ENCODE assay signal across 8 cellular contexts in the genomic region with DNA sequence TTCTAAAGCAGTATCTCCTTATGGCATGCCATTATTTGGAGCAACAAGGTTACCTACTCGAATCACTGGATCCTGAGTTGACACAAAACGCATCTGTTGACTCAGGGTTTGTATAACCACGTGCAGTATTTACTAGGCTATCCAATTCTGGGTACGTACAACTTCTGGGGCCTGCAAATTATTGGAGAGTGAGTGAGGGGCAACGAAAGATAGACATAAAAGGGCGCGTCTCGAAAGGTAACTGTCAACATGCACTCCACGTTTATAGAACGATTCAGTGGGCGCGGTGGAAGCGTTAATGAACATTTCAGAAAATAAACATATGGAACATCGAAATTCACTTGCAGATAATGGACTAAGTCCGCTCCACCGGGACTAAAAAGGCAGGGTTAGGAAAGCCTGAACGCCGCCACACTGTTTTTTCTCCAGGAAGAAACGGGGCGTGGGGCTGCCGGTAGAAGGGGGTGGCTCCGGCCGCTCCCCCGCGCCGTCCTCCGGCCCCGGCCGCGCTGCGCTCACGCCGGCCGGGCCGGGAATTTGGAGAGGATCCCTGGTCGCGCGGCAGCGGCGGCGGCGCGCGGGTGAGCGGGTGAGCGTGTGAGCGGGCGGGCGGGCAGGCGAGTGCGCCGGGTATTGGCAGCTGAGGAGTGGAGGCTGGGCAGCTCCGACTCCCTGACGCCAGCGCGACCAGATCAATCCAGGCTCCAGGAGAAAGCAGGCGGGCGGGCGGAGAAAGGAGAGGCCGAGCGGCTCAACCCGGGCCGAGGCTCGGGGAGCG. TPM values are rescaled to one million over a fixed set of nuclear protein-coding genes. Genes with fewer than 3 reads are reported as not detected.
DNase-seq lines count a peak whose midpoint lies in the region; ATAC-seq and TF ChIP-seq lines count a peak whose summit lies in the region.

Gene SMAD1 (plus strand): TSS at position 690 of the 778 bp plus-strand sequence. CDS start 32,761 bp downstream, outside the sequence.

- H3K4me1 ChIP-seq in fibroblast of lung (ENCODE audit: control insufficient read depth, extremely low read depth, insufficient read depth, low read length) = no peaks in the 10 kb centered on the region
- H3K4me1 ChIP-seq in muscle layer of colon (ENCODE audit: insufficient read depth, low read length) = peaks cover 16% of the 10 kb centered on the region
- H3K4me1 ChIP-seq in stomach = peaks cover 20 to 41% (median 30%) of the 10 kb centered on the region in 4 donors

- peak within 1 kb of the TSS; percentile 75 for H3K27ac Mint-ChIP-seq in activated T-cell treated with anti-CD3 and anti-CD28 coated beads, Interleukin-2, amount 50 U/mL, for 24 hours

- H3K36me3 ChIP-seq in fibroblast of lung (ENCODE audit: control insufficient read depth, insufficient read depth, low read length) = no peaks in the 10 kb centered on the region
- H3K36me3 ChIP-seq in muscle layer of colon (ENCODE audit: insufficient read depth, low read length) = no peaks in the 10 kb centered on the region
- H3K36me3 ChIP-seq in stomach = no peaks in the 10 kb centered on the region

- H3K4me3 ChIP-seq in fibroblast of lung (replicated peaks in 1 of 4; ENCODE audit: control extremely low read depth in 1 of 4, insufficient read depth in 1 of 4, low read depth in 3 of 4, low read length in 4 of 4) = peak within 1 kb of the TSS; percentile 72 to 86 (median 78)
- peak within 1 kb of the TSS; percentile 87 to 95 for H3K4me3 ChIP-seq in muscle layer of colon (ENCODE audit: low read depth in 1 of 2, low read length in 2 of 2)
- peak within 1 kb of the TSS; percentile 79 to 97 (median 90) for H3K4me3 ChIP-seq in stomach

- peak within 1 kb of the TSS; percentile 94 for H3K4me2 ChIP-seq in fibroblast of lung (ENCODE audit: extremely low read depth, insufficient read depth, low read length)

- TF ChIP-seq CTCF in fibroblast of lung (conservative IDR thresholded peaks at IDR 0.05 in 1 of 2, IDR thresholded peaks at IDR 0.05 in 1 of 2; ENCODE audit: low read depth in 1 of 2, low read length in 2 of 2) = no peak
- no peak for TF ChIP-seq CTCF in stomach (IDR thresholded peaks at IDR 0.05)

- TF ChIP-seq EP300 in stomach (IDR thresholded peaks at IDR 0.05) = no peak

- H3K9ac ChIP-seq in fibroblast of lung (ENCODE audit: insufficient read depth, low read length) = peak within 1 kb of the TSS; percentile 88
- peak within 1 kb of the TSS; percentile 83 for H3K9ac ChIP-seq in muscle layer of colon (ENCODE audit: low read length)

- no peaks in the 10 kb centered on the region for H4K20me1 ChIP-seq in fibroblast of lung (ENCODE audit: control insufficient read depth, extremely low read depth, insufficient read depth, low read length)

- no peaks in the 10 kb centered on the region for H3K36me3 Mint-ChIP-seq in activated T-cell treated with anti-CD3 and anti-CD28 coated beads, Interleukin-2, amount 50 U/mL, for 24 hours (ENCODE audit: low read depth)

- no peak for TF ChIP-seq POLR2A in stomach (IDR thresholded peaks at IDR 0.05)

- H3K27me3 ChIP-seq in fibroblast of lung (ENCODE audit: control insufficient read depth, insufficient read depth, low read length) = no peaks in the 10 kb centered on the region
- H3K27me3 ChIP-seq in muscle layer of colon (ENCODE audit: control insufficient read depth in 1 of 2, insufficient read depth in 2 of 2, low read length in 2 of 2) = no peaks in the 10 kb centered on the region
- H3K27me3 ChIP-seq in stomach = no peaks in the 10 kb centered on the region

- peaks cover 9% of the 10 kb centered on the region for H3K4me1 Mint-ChIP-seq in activated T-cell treated with anti-CD3 and anti-CD28 coated beads, Interleukin-2, amount 50 U/mL, for 24 hours (ENCODE audit: low read depth)

- no peaks in the 10 kb centered on the region for H3K9me3 ChIP-seq in fibroblast of lung (ENCODE audit: control insufficient read depth, insufficient read depth, low read depth, low read length)
- H3K9me3 ChIP-seq in muscle layer of colon (ENCODE audit: low read length) = no peaks in the 10 kb centered on the region
- no peaks in the 10 kb centered on the region for H3K9me3 ChIP-seq in stomach

- peak within 1 kb of the TSS; percentile 87 for H3K27ac ChIP-seq in fibroblast of lung (ENCODE audit: insufficient read depth, low read length)
- H3K27ac ChIP-seq in muscle layer of colon (ENCODE audit: low read depth, low read length) = peak within 1 kb of the TSS; percentile 90
- peak within 1 kb of the TSS; percentile 97 to 99 (median 99) for H3K27ac ChIP-seq in stomach

- peak within 1 kb of the TSS; percentile 27 for H3K4me3 Mint-ChIP-seq in activated T-cell treated with anti-CD3 and anti-CD28 coated beads, Interleukin-2, amount 50 U/mL, for 24 hours

- no peaks in the 10 kb centered on the region for H3K9me3 Mint-ChIP-seq in activated T-cell treated with anti-CD3 and anti-CD28 coated beads, Interleukin-2, amount 50 U/mL, for 24 hours

- H3K27me3 Mint-ChIP-seq in activated T-cell treated with anti-CD3 and anti-CD28 coated beads, Interleukin-2, amount 50 U/mL, for 24 hours = peaks cover 47% of the 10 kb centered on the region

- peak within 1 kb of the TSS; percentile 88 for H2AFZ ChIP-seq in fibroblast of lung (ENCODE audit: low read length)

- WGBS in stomach, 5 donors = 1 to 2% (median 1%) methylated on average over 38 to 65 of the region's 65 CpGs

- ATAC-seq in GM19023 (IDR thresholded peaks at IDR 0.05; ENCODE audit: unreplicated experiment) (peak; percentile 48), HG03139 (IDR thresholded peaks at IDR 0.05; ENCODE audit: unreplicated experiment) (peak; percentile 50)

- intact Hi-C loops in stomach (cut with DNase I; ENCODE audit: low total_unique reads) = no loop called here

- peak; percentile 87 for DNase-seq in Ammon's horn (ENCODE audit: low spot score)
- DNase-seq in NCI-H526 (lab: John Stamatoyannopoulos, UW) = peak; percentile 71 to 91
- DNase-seq in activated T-cell treated with anti-CD3 and anti-CD28 coated beads, Interleukin-2, amount 50 U/mL, for 24 hours = peak; percentile 66
- DNase-seq in fibroblast of lung (ENCODE audit: low read depth in 2 of 2) = peak; percentile 85 to 86
- DNase-seq in stomach = peak; percentile 88

- peaks cover 9% of the 10 kb centered on the region for H3K79me2 ChIP-seq in fibroblast of lung (ENCODE audit: control insufficient read depth, insufficient read depth, low read length)

RNA-seq across cellular contexts. Expression of gene SMAD1, which starts in this region (rescaled TPM):
- total RNA-seq in fibroblast of lung = 11.8 and 13.0 TPM in 2 replicates
- polyA plus RNA-seq in fibroblast of lung = 25.1 and 35.3 TPM in 2 replicates
- polyA plus RNA-seq in fibroblast of lung (2012) = 9.7 and 13.0 TPM in 2 replicates
- 8.4 and 12.3 TPM in 2 replicates for polyA minus RNA-seq in fibroblast of lung (ENCODE audit: low replicate concordance)
- total RNA-seq in stomach = 10 to 100 TPM in 4 of 5 donors, 1 to 10 TPM in 1; 9.3 to 50.5 (median 21.0) TPM
- polyA plus RNA-seq in stomach = 10 to 100 TPM in 1 of 3 donors, 1 to 10 TPM in 2; 3.6 to 10.8 (median 7.4) TPM

Comparison
In these comparisons a context has a peak if more than half of its experiments do, and no peak if none do; other contexts are left out.
1. Peak in every context shown above with its lines: DNase-seq, ATAC-seq, H3K4me3 ChIP-seq and H3K27ac ChIP-seq.